In the genomic region with DNA sequence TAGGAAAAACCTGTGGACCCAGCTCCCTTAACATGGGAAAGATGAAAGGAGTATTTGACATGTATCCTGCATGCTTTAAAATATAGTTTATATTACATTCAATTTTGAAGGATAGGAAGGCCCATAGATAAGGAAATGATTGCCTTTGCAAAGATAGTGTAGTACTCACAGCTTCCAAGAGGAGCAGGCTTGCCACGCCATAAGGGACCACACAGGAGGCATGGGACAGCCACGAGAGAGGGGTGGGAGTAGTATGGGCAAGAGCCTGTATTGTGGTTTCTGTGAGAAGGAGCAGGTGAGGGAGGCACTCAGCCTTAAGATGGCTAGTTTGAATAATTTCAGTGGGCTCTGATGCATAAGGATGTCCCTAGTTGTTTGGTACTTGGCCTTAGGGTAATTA, we compare ENCODE assay signal across 25 cellular contexts.
DNase-seq lines count a peak whose midpoint lies in the region; ATAC-seq and TF ChIP-seq lines count a peak whose summit lies in the region.
"Had no signal": no experiment of that assay in that cellular context is flagged by ENCODE, and none has a peak within 500 bp of the region (broad histone marks: within the 10 kb centered on the region; RNA-seq: fewer than 3 reads in every experiment).

No MANE protein-coding gene starts in this region.

- H3K4me1 Mint-ChIP-seq in H9 (peaks cover 0 to 3% of the 10 kb centered on the region in 2 experiments; a peak in 1 of 4 replicates), WTC11 (peaks cover 3% of the 10 kb centered on the region), mesothelial cell of epicardium (no peaks in the 10 kb centered on the region)
- no peaks in the 10 kb centered on the region for H3K4me1 Mint-ChIP-seq in stimulated activated effector memory CD8-positive, alpha-beta T cell treated with anti-CD3 and anti-CD28 coated beads, Interleukin-12 subunit alpha, Interleukin-12 subunit beta, amount 100 ng/mL, for 72 hours
- H3K4me1 Mint-ChIP-seq: CD8-positive, alpha-beta memory T cell; T-helper 17 cell had no signal

- no peaks in the 10 kb centered on the region for H3K27me3 ChIP-seq in H9 (ENCODE audit: insufficient read depth, low read length)
- no peaks in the 10 kb centered on the region for H3K27me3 ChIP-seq in osteoblast (ENCODE audit: insufficient read depth, low read length)

- H3K79me2 ChIP-seq in H9 (ENCODE audit: insufficient read depth, low read length) (no peaks in the 10 kb centered on the region), osteoblast (ENCODE audit: insufficient read depth, low read length) (no peaks in the 10 kb centered on the region)

- CTCF ChIA-PET in WTC11 (lab: Charles Lee), result no interaction called here

- H3T11ph ChIP-seq in H9 (ENCODE audit: low read length), result no peak overlapping the region

- H3K14ac ChIP-seq in H9 (ENCODE audit: insufficient read depth, low read length), result no peak overlapping the region

- H3K23me2 ChIP-seq in H9 (ENCODE audit: insufficient read length, low read depth, low read length, poor library complexity, severe bottlenecking), result no peaks in the 10 kb centered on the region

- POLR2A ChIA-PET in WTC11 (lab: Charles Lee), result no interaction called here

- no CpG with 5 or more reads among the region's 2 CpGs for WGBS in H9 (ENCODE audit: extremely low coverage, insufficient read length, low lambda C conversion rate)

- no peaks in the 10 kb centered on the region for H4K20me1 ChIP-seq in H9 (ENCODE audit: control insufficient read depth, insufficient read depth, insufficient read length)
- no peaks in the 10 kb centered on the region for H4K20me1 ChIP-seq in osteoblast (ENCODE audit: insufficient read depth, low read length)

- no peak overlapping the region for H3K4me3 ChIP-seq in osteoblast (ENCODE audit: insufficient read depth, low read length)

- H3K36me3 Mint-ChIP-seq in H9 (ENCODE audit: insufficient read depth in 1 of 3, low read depth in 3 of 3) (no peaks in the 10 kb centered on the region), WTC11 (no peaks in the 10 kb centered on the region), mesothelial cell of epicardium (no peaks in the 10 kb centered on the region)
- no peaks in the 10 kb centered on the region for H3K36me3 Mint-ChIP-seq in stimulated activated effector memory CD8-positive, alpha-beta T cell treated with anti-CD3 and anti-CD28 coated beads, Interleukin-12 subunit alpha, Interleukin-12 subunit beta, amount 100 ng/mL, for 72 hours
- H3K36me3 Mint-ChIP-seq: CD8-positive, alpha-beta memory T cell had no signal

- H3K27ac ChIP-seq in H9 (ENCODE audit: insufficient read length, low read depth, low read length) (no peak overlapping the region), osteoblast (ENCODE audit: low read depth, low read length) (no peak overlapping the region)
- H3K27ac ChIP-seq: C4-2B had no signal

- H3K9me3 ChIP-seq in H9 (ENCODE audit: control insufficient read depth, low read depth, low read length) (no peaks in the 10 kb centered on the region), osteoblast (ENCODE audit: low read depth, low read length) (no peaks in the 10 kb centered on the region)

- H2BK12ac ChIP-seq in H9 (ENCODE audit: insufficient read length, low read depth, low read length), result no peak overlapping the region

- DNase-seq in DMS53 (lab: John Stamatoyannopoulos, UW) (peak; percentile 9), DMS53 treated with DMSO at 0.1 percent for 48 hours (lab: John Stamatoyannopoulos, UW; ENCODE audit: unreplicated experiment) (no peak), H9 (no peak), WTC11 (ENCODE audit: low spot score) (peak; percentile 26), mesothelial cell of epicardium (ENCODE audit: low spot score in 2 of 2, unreplicated experiment in 2 of 2) (no peak), osteoblast (ENCODE audit: insufficient read length, low spot score, missing footprints) (no peak)
- DNase-seq in stimulated activated effector memory CD8-positive, alpha-beta T cell treated with anti-CD3 and anti-CD28 coated beads, Interleukin-12 subunit alpha, Interleukin-12 subunit beta, amount 100 ng/mL, for 72 hours (ENCODE audit: low spot score in 2 of 2), result no peak
- DNase-seq: 8988T; CD8-positive, alpha-beta memory T cell; DND-41; GOT3; KBM-7; NCI-H1092; NCI-H1436; NCI-H187 treated with DMSO at 0.1 percent for 48 hours; NCI-H2107; NCI-H226; NCI-H524 treated with DMSO at 0.1 percent for 48 hours; NCI-H82; PC-3; SHP77; SW 1271; T-helper 17 cell had no signal

- H2AK5ac ChIP-seq in H9 (ENCODE audit: insufficient read length, low read length), result no peak overlapping the region

- H3K4ac ChIP-seq in H9 (ENCODE audit: low read depth, low read length), result no peak overlapping the region

- H4K91ac ChIP-seq in H9 (ENCODE audit: insufficient read length, low read depth, low read length), result no peak overlapping the region

- TF ChIP-seq CTCF in H9 (conservative IDR thresholded peaks at IDR 0.05) (peak; percentile 35; the same call in 2 of the 3 replicates), WTC11 (IDR thresholded peaks at IDR 0.05) (no peak), mesothelial cell of epicardium (IDR thresholded peaks at IDR 0.05; ENCODE audit: unreplicated experiment) (no peak), osteoblast (IDR thresholded peaks at IDR 0.05; ENCODE audit: extremely low read depth, low read depth, low read length) (no peak)

- H4K5ac ChIP-seq in H9 (ENCODE audit: insufficient read length, low read depth, low read length), result no peak overlapping the region

- no peaks in the 10 kb centered on the region for H3K79me1 ChIP-seq in H9 (ENCODE audit: insufficient read depth, low read depth, low read length, poor library complexity, severe bottlenecking)

- no peak overlapping the region for H3K9ac ChIP-seq in H9 (ENCODE audit: extremely low read depth, insufficient read length, low read length)

- H2BK120ac ChIP-seq in H9 (ENCODE audit: low read depth, low read length, poor library complexity, severe bottlenecking), result no peak overlapping the region

- H3K36me3 ChIP-seq in osteoblast (ENCODE audit: insufficient read depth, low read length), result no peaks in the 10 kb centered on the region

- H2AFZ ChIP-seq in H9 (ENCODE audit: low read length), result no peak overlapping the region
- no peak overlapping the region for H2AFZ ChIP-seq in osteoblast (ENCODE audit: low read length)

- ATAC-seq in WTC11 (peak; percentile 74), HG02884 (IDR thresholded peaks at IDR 0.05; ENCODE audit: unreplicated experiment) (no peak)
- ATAC-seq in stimulated activated effector memory CD8-positive, alpha-beta T cell treated with anti-CD3 and anti-CD28 coated beads, Interleukin-12 subunit alpha, Interleukin-12 subunit beta, amount 100 ng/mL, for 72 hours, result peak; percentile 40
- ATAC-seq: PC-3, T-helper 17 cell had no signal

- no peak overlapping the region for H3K23ac ChIP-seq in H9 (ENCODE audit: insufficient read length, low read depth, low read length)

- H2BK5ac ChIP-seq in H9 (ENCODE audit: insufficient read length, low read length), result no peak overlapping the region

- H3K4me1 ChIP-seq in H9 (ENCODE audit: insufficient read depth, low read length), result no peaks in the 10 kb centered on the region
- no peaks in the 10 kb centered on the region for H3K4me1 ChIP-seq in osteoblast (ENCODE audit: insufficient read depth, low read length)

- H3K4me2 ChIP-seq in H9 (ENCODE audit: insufficient read depth, insufficient read length, low read length) (no peak overlapping the region), osteoblast (ENCODE audit: insufficient read depth, low read length) (no peak overlapping the region)

- H3K9me3 Mint-ChIP-seq in H9 (no peaks in the 10 kb centered on the region), WTC11 (no peaks in the 10 kb centered on the region), mesothelial cell of epicardium (no peaks in the 10 kb centered on the region)
- peaks cover 3% of the 10 kb centered on the region for H3K9me3 Mint-ChIP-seq in stimulated activated effector memory CD8-positive, alpha-beta T cell treated with anti-CD3 and anti-CD28 coated beads, Interleukin-12 subunit alpha, Interleukin-12 subunit beta, amount 100 ng/mL, for 72 hours
- H3K9me3 Mint-ChIP-seq: CD8-positive, alpha-beta memory T cell had no signal

- no peak overlapping the region for H2BK20ac ChIP-seq in H9 (ENCODE audit: low read depth, low read length, poor library complexity, severe bottlenecking)

- H4K8ac ChIP-seq in H9 (replicated peaks; ENCODE audit: insufficient read length, low read depth, low read length), result no peak overlapping the region

- no peak overlapping the region for H3K4me3 Mint-ChIP-seq in H9
- H3K4me3 Mint-ChIP-seq in WTC11, result no peak overlapping the region
- H3K4me3 Mint-ChIP-seq in stimulated activated effector memory CD8-positive, alpha-beta T cell treated with anti-CD3 and anti-CD28 coated beads, Interleukin-12 subunit alpha, Interleukin-12 subunit beta, amount 100 ng/mL, for 72 hours, result no peak overlapping the region
- no peak overlapping the region for H3K4me3 Mint-ChIP-seq in mesothelial cell of epicardium
- H3K4me3 Mint-ChIP-seq: CD8-positive, alpha-beta memory T cell; T-helper 17 cell had no signal

- H2BK15ac ChIP-seq in H9 (ENCODE audit: low read depth, low read length), result no peak overlapping the region

- H3K27me3 Mint-ChIP-seq in H9 (ENCODE audit: low read depth) (no peaks in the 10 kb centered on the region), WTC11 (ENCODE audit: low read depth) (no peaks in the 10 kb centered on the region), mesothelial cell of epicardium (ENCODE audit: low read depth) (peaks cover 23% of the 10 kb centered on the region)
- H3K27me3 Mint-ChIP-seq: CD8-positive, alpha-beta memory T cell; T-helper 17 cell had no signal

- no peak overlapping the region for H3K56ac ChIP-seq in H9 (ENCODE audit: insufficient read length, low read depth, low read length)

- no peak overlapping the region for H3K18ac ChIP-seq in H9 (ENCODE audit: insufficient read length, low read depth, low read length)

- H3K27ac Mint-ChIP-seq in H9 (no peak overlapping the region; a peak in 1 of 7 replicates), WTC11 (no peak overlapping the region), mesothelial cell of epicardium (no peak overlapping the region)
- no peak overlapping the region for H3K27ac Mint-ChIP-seq in stimulated activated effector memory CD8-positive, alpha-beta T cell treated with anti-CD3 and anti-CD28 coated beads, Interleukin-12 subunit alpha, Interleukin-12 subunit beta, amount 100 ng/mL, for 72 hours
- H3K27ac Mint-ChIP-seq: CD8-positive, alpha-beta memory T cell; T-helper 17 cell had no signal

TF ChIP-seq in WTC11, 78 proteins besides CTCF, POLR2A, EP300 and RAD21 (continues in another document):
- TF ChIP-seq KAT7 (CRISPR knock-in tag; IDR thresholded peaks at IDR 0.05; ENCODE audit: borderline replicate concordance) (no peak), ZNF416 (CRISPR knock-in tag; IDR thresholded peaks at IDR 0.05) (no peak)

Comparison
In these comparisons a context has a peak if more than half of its experiments do, and no peak if none do; other contexts are left out.
1. DNase-seq: peak in DMS53 (single experiment) and WTC11 (single experiment); none in DMS53 treated with DMSO at 0.1 percent for 48 hours (single experiment), H9 (single experiment), stimulated activated effector memory CD8-positive, alpha-beta T cell treated with anti-CD3 and anti-CD28 coated beads, Interleukin-12 subunit alpha, Interleukin-12 subunit beta, amount 100 ng/mL, for 72 hours (0 of 2), mesothelial cell of epicardium (0 of 2) and osteoblast (single experiment).